In the genomic region with DNA sequence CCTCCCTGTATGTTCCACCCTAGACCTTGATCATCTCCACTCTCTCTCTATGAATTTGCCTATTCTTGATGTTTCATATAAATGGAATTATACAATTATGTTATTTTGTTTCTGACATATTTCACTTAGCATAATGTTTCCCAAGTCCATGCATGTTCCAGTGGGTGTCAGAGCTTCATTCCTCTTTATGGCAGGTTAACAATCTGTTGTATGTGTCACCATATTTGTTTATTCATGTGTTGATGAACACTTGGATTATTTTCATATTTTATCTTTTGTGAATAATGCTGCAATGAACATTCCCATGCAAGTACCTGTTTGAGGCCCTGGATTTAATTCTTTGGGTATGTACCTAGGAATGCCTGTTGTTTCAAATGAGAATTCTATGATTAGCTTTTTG, we compare ENCODE assay signal across 6 cellular contexts. TPM values are rescaled to one million over a fixed set of nuclear protein-coding genes. Genes with fewer than 3 reads are reported as not detected.
"Had no signal": no experiment of that assay in that cellular context is flagged by ENCODE, and none has a peak within 500 bp of the region (broad histone marks: within the 10 kb centered on the region; RNA-seq: fewer than 3 reads in every experiment).

No MANE protein-coding gene starts in this region.

RNA-seq across cellular contexts. Expression of gene PSG6, which starts 3.3 kb away (rescaled TPM):
- total RNA-seq: GM23248, GM23338, H1, H4, H7, H9 had no signal
- polyA plus RNA-seq: H1 had no signal

RNA-seq across cellular contexts. Expression of gene PSG7, which starts 16.0 kb away (rescaled TPM):
- total RNA-seq: GM23248, GM23338, H1, H7, H9 had no signal
- polyA plus RNA-seq: GM23338, H1 had no signal

RNA-seq across cellular contexts. Expression of gene PSG1, which starts 41.5 kb away (rescaled TPM):
- total RNA-seq: GM23338, H1, H4, H7, H9 had no signal
- polyA plus RNA-seq: GM23338, H1 had no signal
